ENCODE assay signal across 23 cellular contexts in genomic region chr7:82517059-82517458, GRCh38.
"Had no signal": no experiment of that assay in that cellular context is flagged by ENCODE, and none has a peak within 500 bp of the region (broad histone marks: within the 10 kb centered on the region; RNA-seq: fewer than 3 reads in every experiment).

No MANE protein-coding gene starts in this region.

- H3K4me3 ChIP-seq: K562, PC-9, Peyer's patch, SJSA1, SK-N-MC had no signal

- H3K9me3 ChIP-seq: Peyer's patch, SJSA1 had no signal

- H3K4me2 ChIP-seq: KMS-11, PC-9 had no signal

- DNase-seq: Kasumi-1; MM.1S; NCI-H1092 treated with DMSO at 0.1 percent for 48 hours; NCI-H1436; NCI-H187; NCI-H2029; NCI-H2081 treated with DMSO at 0.1 percent for 48 hours; NCI-H2227 treated with DMSO at 0.1 percent for 48 hours; NCI-H446; NCI-H510A; NCI-H524 treated with DMSO at 0.1 percent for 48 hours; NCI-H82; NK-92 treated with Interleukin-12 subunit alpha and Interleukin-12 subunit beta, amount 100 ng/mL, for 24 hours; OCI-M1; PC-9; Peyer's patch; Right ventricle myocardium superior; SIG-M5 had no signal

- ATAC-seq: K562 had no signal

- H3K9ac ChIP-seq: KMS-11 had no signal

- H3K4me1 ChIP-seq: Peyer's patch had no signal

- H3K36me3 ChIP-seq: Peyer's patch, SJSA1 had no signal

- H3K27ac ChIP-seq: KMS-11, PC-9, Peyer's patch, SJSA1, SK-N-MC had no signal

- H2AFZ ChIP-seq: PC-9 had no signal

- FAIRE-seq: HTR-8/SVneo, K562 had no signal

- H3K27me3 ChIP-seq: Peyer's patch, SJSA1 had no signal
